Comparison of ENCODE assay signal across 1 cellular context in the genomic region with DNA sequence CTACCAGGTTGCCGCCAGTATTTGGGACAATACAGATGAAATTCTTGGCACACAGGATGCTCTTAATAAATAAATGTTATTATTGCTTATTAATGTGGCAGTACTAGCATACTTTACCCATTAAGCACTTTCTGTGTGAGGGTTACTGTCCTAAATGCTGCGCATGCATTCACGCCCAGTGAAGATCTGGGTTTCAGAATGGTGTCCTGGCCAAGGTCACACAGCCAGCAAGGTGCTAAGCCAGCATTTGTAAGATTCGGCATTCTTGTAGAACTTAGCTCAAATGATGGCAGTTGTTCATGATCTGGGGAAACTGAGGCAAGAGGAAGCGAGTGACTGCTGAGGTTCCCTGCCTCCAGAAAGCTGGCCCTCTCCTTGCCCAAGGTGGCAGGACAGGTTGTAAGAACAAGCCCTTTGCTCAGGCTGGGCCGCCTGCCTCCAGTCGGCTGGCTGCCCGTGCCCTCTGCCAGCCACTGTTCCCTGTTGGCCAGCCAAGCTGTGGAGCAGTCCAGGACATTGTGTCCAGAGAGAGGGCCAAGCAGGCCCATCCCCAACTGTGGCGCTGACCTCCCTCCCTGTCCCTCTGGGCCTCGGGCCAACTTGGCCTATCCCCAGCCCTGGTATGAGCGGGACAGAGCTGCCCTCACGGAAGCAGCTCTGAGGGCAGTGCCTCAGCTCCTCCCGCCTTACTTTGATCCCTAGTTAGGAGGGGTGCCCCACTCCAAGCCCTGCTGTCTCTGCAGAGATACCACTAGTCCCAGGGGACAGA.
TF ChIP-seq lines count a peak whose summit lies in the region.

No MANE protein-coding gene starts in this region.

TF ChIP-seq in HepG2, 621 proteins besides CTCF, POLR2A, EP300 and RAD21 (continues in another document):
- peak; percentile 90 for TF ChIP-seq HNRNPL (IDR thresholded peaks at IDR 0.05; ENCODE audit: low read depth, low read length)
- TF ChIP-seq NCOA2 (CRISPR knock-in tag; IDR thresholded peaks at IDR 0.05): no peak
- TF ChIP-seq ATM (IDR thresholded peaks at IDR 0.05; ENCODE audit: borderline replicate concordance): no peak
- TF ChIP-seq, protein P1, sequence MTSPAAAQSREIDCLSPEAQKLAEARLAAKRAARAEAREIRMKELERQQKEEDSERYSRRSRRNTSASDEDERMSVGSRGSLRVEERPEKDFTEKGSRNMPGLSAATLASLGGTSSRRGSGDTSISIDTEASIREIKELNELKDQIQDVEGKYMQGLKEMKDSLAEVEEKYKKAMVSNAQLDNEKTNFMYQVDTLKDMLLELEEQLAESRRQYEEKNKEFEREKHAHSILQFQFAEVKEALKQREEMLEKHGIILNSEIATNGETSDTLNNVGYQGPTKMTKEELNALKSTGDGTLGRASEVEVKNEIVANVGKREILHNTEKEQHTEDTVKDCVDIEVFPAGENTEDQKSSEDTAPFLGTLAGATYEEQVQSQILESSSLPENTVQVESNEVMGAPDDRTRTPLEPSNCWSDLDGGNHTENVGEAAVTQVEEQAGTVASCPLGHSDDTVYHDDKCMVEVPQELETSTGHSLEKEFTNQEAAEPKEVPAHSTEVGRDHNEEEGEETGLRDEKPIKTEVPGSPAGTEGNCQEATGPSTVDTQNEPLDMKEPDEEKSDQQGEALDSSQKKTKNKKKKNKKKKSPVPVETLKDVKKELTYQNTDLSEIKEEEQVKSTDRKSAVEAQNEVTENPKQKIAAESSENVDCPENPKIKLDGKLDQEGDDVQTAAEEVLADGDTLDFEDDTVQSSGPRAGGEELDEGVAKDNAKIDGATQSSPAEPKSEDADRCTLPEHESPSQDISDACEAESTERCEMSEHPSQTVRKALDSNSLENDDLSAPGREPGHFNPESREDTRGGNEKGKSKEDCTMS (CRISPR knock-in tag; conservative IDR thresholded peaks at IDR 0.05): no peak
- TF ChIP-seq ZNF331 (CRISPR knock-in tag; IDR thresholded peaks at IDR 0.05): no peak
- TF ChIP-seq TARDBP (CRISPR knock-in tag; IDR thresholded peaks at IDR 0.05): no peak
- TF ChIP-seq BHLHE40 (IDR thresholded peaks at IDR 0.05; ENCODE audit: low read length): no peak
- no peak for TF ChIP-seq ZNF510 (CRISPR knock-in tag; IDR thresholded peaks at IDR 0.05; ENCODE audit: low read depth)
- TF ChIP-seq, protein P2, sequence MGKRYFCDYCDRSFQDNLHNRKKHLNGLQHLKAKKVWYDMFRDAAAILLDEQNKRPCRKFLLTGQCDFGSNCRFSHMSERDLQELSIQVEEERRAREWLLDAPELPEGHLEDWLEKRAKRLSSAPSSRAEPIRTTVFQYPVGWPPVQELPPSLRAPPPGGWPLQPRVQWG (CRISPR knock-in tag; IDR thresholded peaks at IDR 0.05; ENCODE audit: borderline replicate concordance, low read depth): no peak
- TF ChIP-seq STAG1 (CRISPR knock-in tag; IDR thresholded peaks at IDR 0.05): no peak
- TF ChIP-seq, protein P3, sequence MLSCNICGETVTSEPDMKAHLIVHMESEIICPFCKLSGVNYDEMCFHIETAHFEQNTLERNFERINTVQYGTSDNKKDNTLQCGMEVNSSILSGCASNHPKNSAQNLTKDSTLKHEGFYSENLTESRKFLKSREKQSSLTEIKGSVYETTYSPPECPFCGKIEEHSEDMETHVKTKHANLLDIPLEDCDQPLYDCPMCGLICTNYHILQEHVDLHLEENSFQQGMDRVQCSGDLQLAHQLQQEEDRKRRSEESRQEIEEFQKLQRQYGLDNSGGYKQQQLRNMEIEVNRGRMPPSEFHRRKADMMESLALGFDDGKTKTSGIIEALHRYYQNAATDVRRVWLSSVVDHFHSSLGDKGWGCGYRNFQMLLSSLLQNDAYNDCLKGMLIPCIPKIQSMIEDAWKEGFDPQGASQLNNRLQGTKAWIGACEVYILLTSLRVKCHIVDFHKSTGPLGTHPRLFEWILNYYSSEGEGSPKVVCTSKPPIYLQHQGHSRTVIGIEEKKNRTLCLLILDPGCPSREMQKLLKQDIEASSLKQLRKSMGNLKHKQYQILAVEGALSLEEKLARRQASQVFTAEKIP (CRISPR knock-in tag; IDR thresholded peaks at IDR 0.05; ENCODE audit: borderline replicate concordance): no peak
- peak; percentile 50; the same call in 1 of the 2 replicates for TF ChIP-seq AKAP8 (CRISPR knock-in tag; IDR thresholded peaks at IDR 0.05)
- no peak for TF ChIP-seq AGO2 (optimal IDR thresholded peaks at IDR 0.05; ENCODE audit: low read depth, low read length)
- TF ChIP-seq ZNF768 (CRISPR knock-in tag; IDR thresholded peaks at IDR 0.05): no peak
- TF ChIP-seq CAMTA2 (CRISPR knock-in tag; IDR thresholded peaks at IDR 0.05; ENCODE audit: borderline replicate concordance): no peak
- TF ChIP-seq, protein P4, sequence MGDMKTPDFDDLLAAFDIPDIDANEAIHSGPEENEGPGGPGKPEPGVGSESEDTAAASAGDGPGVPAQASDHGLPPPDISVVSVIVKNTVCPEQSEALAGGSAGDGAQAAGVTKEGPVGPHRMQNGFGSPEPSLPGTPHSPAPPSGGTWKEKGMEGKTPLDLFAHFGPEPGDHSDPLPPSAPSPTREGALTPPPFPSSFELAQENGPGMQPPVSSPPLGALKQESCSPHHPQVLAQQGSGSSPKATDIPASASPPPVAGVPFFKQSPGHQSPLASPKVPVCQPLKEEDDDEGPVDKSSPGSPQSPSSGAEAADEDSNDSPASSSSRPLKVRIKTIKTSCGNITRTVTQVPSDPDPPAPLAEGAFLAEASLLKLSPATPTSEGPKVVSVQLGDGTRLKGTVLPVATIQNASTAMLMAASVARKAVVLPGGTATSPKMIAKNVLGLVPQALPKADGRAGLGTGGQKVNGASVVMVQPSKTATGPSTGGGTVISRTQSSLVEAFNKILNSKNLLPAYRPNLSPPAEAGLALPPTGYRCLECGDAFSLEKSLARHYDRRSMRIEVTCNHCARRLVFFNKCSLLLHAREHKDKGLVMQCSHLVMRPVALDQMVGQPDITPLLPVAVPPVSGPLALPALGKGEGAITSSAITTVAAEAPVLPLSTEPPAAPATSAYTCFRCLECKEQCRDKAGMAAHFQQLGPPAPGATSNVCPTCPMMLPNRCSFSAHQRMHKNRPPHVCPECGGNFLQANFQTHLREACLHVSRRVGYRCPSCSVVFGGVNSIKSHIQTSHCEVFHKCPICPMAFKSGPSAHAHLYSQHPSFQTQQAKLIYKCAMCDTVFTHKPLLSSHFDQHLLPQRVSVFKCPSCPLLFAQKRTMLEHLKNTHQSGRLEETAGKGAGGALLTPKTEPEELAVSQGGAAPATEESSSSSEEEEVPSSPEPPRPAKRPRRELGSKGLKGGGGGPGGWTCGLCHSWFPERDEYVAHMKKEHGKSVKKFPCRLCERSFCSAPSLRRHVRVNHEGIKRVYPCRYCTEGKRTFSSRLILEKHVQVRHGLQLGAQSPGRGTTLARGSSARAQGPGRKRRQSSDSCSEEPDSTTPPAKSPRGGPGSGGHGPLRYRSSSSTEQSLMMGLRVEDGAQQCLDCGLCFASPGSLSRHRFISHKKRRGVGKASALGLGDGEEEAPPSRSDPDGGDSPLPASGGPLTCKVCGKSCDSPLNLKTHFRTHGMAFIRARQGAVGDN (CRISPR knock-in tag; IDR thresholded peaks at IDR 0.05): peak; percentile 44
- TF ChIP-seq, protein P5, sequence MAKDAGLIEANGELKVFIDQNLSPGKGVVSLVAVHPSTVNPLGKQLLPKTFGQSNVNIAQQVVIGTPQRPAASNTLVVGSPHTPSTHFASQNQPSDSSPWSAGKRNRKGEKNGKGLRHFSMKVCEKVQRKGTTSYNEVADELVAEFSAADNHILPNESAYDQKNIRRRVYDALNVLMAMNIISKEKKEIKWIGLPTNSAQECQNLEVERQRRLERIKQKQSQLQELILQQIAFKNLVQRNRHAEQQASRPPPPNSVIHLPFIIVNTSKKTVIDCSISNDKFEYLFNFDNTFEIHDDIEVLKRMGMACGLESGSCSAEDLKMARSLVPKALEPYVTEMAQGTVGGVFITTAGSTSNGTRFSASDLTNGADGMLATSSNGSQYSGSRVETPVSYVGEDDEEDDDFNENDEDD (CRISPR knock-in tag; IDR thresholded peaks at IDR 0.05; ENCODE audit: borderline replicate concordance): no peak
- TF ChIP-seq, protein P6, sequence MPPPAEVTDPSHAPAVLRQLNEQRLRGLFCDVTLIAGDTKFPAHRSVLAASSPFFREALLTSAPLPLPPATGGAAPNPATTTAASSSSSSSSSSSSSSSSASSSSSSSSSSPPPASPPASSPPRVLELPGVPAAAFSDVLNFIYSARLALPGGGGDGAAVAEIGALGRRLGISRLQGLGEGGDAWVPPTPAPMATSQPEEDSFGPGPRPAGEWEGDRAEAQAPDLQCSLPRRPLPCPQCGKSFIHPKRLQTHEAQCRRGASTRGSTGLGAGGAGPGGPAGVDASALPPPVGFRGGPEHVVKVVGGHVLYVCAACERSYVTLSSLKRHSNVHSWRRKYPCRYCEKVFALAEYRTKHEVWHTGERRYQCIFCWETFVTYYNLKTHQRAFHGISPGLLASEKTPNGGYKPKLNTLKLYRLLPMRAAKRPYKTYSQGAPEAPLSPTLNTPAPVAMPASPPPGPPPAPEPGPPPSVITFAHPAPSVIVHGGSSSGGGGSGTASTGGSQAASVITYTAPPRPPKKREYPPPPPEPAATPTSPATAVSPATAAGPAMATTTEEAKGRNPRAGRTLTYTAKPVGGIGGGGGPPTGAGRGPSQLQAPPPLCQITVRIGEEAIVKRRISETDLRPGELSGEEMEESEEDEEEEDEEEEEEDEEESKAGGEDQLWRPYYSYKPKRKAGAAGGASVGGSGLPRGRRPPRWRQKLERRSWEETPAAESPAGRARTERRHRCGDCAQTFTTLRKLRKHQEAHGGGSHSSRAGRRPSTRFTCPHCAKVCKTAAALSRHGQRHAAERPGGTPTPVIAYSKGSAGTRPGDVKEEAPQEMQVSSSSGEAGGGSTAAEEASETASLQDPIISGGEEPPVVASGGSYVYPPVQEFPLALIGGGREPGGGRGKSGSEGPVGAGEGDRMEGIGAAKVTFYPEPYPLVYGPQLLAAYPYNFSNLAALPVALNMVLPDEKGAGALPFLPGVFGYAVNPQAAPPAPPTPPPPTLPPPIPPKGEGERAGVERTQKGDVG (CRISPR knock-in tag; IDR thresholded peaks at IDR 0.05; ENCODE audit: borderline replicate concordance): no peak
- no peak for TF ChIP-seq BRD4 (CRISPR knock-in tag; IDR thresholded peaks at IDR 0.05)
- no peak for TF ChIP-seq ZNF660 (CRISPR knock-in tag; IDR thresholded peaks at IDR 0.05; ENCODE audit: borderline replicate concordance, low read depth)
- no peak for TF ChIP-seq KDM1A (CRISPR knock-in tag; IDR thresholded peaks at IDR 0.05)
- no peak for TF ChIP-seq MEF2D (CRISPR knock-in tag; IDR thresholded peaks at IDR 0.05)
- TF ChIP-seq NONO (IDR thresholded peaks at IDR 0.05): no peak
- peak; percentile 12; the same call in 1 of the 2 replicates for TF ChIP-seq NONO (CRISPR knock-in tag; conservative IDR thresholded peaks at IDR 0.05)
- TF ChIP-seq, protein P7, sequence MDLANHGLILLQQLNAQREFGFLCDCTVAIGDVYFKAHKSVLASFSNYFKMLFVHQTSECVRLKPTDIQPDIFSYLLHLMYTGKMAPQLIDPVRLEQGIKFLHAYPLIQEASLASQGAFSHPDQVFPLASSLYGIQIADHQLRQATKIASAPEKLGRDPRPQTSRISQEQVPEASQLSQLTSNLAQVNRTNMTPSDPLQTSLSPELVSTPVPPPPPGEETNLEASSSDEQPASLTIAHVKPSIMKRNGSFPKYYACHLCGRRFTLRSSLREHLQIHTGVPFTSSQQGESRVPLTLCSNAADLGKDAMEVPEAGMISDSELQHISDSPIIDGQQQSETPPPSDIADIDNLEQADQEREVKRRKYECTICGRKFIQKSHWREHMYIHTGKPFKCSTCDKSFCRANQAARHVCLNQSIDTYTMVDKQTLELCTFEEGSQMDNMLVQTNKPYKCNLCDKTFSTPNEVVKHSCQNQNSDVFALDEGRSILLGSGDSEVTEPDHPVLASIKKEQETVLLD (CRISPR knock-in tag; IDR thresholded peaks at IDR 0.05; ENCODE audit: low read depth): no peak
- TF ChIP-seq, protein P8, sequence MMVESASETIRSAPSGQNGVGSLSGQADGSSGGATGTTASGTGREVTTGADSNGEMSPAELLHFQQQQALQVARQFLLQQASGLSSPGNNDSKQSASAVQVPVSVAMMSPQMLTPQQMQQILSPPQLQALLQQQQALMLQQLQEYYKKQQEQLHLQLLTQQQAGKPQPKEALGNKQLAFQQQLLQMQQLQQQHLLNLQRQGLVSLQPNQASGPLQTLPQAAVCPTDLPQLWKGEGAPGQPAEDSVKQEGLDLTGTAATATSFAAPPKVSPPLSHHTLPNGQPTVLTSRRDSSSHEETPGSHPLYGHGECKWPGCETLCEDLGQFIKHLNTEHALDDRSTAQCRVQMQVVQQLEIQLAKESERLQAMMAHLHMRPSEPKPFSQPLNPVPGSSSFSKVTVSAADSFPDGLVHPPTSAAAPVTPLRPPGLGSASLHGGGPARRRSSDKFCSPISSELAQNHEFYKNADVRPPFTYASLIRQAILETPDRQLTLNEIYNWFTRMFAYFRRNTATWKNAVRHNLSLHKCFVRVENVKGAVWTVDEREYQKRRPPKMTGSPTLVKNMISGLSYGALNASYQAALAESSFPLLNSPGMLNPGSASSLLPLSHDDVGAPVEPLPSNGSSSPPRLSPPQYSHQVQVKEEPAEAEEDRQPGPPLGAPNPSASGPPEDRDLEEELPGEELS (CRISPR knock-in tag; IDR thresholded peaks at IDR 0.05): no peak
- no peak for TF ChIP-seq MAFF (IDR thresholded peaks at IDR 0.05; ENCODE audit: low read depth, low read length)
- TF ChIP-seq ZBTB38 (CRISPR knock-in tag; IDR thresholded peaks at IDR 0.05): 0 out of 2 replicates have a peak, but pooled peaks have one; percentile 15
- TF ChIP-seq SIX4 (CRISPR knock-in tag; IDR thresholded peaks at IDR 0.05): no peak
